ENCODE assay signal across 19 cellular contexts in the genomic region with DNA sequence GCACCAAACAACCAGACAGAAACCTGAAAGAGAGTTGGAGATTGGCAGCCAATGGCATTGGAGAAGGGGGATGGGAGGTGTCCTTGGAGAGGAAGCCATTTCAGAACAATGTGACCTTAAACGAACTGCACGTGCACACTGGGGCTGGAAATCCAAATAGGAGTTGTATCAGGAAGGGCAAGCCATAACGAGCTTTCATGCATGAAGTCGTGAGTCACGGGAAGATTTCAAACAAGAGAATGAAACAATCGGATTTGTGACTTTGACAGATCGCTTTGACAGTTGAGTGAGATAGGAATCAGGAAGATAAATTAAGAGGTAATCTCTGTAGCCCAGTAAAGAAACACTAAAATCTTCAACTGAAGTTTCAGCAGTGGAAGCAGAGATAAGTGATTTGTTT.
DNase-seq lines count a peak whose midpoint lies in the region; ATAC-seq and TF ChIP-seq lines count a peak whose summit lies in the region.
"Had no signal": no experiment of that assay in that cellular context is flagged by ENCODE, and none has a peak within 500 bp of the region (broad histone marks: within the 10 kb centered on the region; RNA-seq: fewer than 3 reads in every experiment).

No MANE protein-coding gene starts in this region.

- no peak overlapping the region for H3K4me3 ChIP-seq in PC-3 (ENCODE audit: low read length)
- H3K4me3 ChIP-seq in mammary epithelial cell (replicated peaks in 1 of 3; ENCODE audit: insufficient read depth in 1 of 3, low read depth in 2 of 3, low read length in 3 of 3), result no peak overlapping the region
- no peak overlapping the region for H3K4me3 ChIP-seq in neural cell (ENCODE audit: low read length)
- no peak overlapping the region for H3K4me3 ChIP-seq in sigmoid colon

- no peaks in the 10 kb centered on the region for H4K20me1 ChIP-seq in PC-3 (ENCODE audit: low read length)
- no peaks in the 10 kb centered on the region for H4K20me1 ChIP-seq in mammary epithelial cell (ENCODE audit: insufficient read depth, low read length)
- no peaks in the 10 kb centered on the region for H4K20me1 ChIP-seq in neural cell (ENCODE audit: insufficient read depth)

- DNase-seq in DMS53 (lab: John Stamatoyannopoulos, UW) (peak; percentile 35), DMS53 treated with DMSO at 0.1 percent for 48 hours (lab: John Stamatoyannopoulos, UW; ENCODE audit: unreplicated experiment) (no peak), PC-3 (peak; percentile 1), mammary epithelial cell (peak; percentile 13), sigmoid colon (no peak), mucosa of gallbladder (ENCODE audit: low spot score) (no peak), NAMALWA (ENCODE audit: low spot score) (no peak)
- DNase-seq: CD4-positive, alpha-beta memory T cell; DND-41; GF-D8; H7; NCI-H1092; NCI-H226; NCI-H526; NK-92 treated with Interleukin-12 subunit alpha and Interleukin-12 subunit beta, amount 100 ng/mL, for 24 hours; T-cell had no signal

- intact Hi-C loops in PC-3 (cut with micrococcal nuclease), result no loop called here
- intact Hi-C loops in mammary epithelial cell (cut with micrococcal nuclease), result no loop called here
- intact Hi-C loops in sigmoid colon (cut with DNase I), result no loop called here

- H3K4me2 ChIP-seq in PC-3 (ENCODE audit: low read length) (no peak overlapping the region), mammary epithelial cell (ENCODE audit: insufficient read depth, low read depth, low read length) (peak overlapping the region; percentile 24), neural cell (ENCODE audit: low read length) (no peak overlapping the region)
- H3K4me2 ChIP-seq: KMS-11 had no signal

- no TSS peak for BruUV-seq in PC-3 (replicated peaks; lab: Mats Ljungman, UMichigan)
- BruUV-seq in mammary epithelial cell (replicated peaks; lab: Mats Ljungman, UMichigan), result no TSS peak

- H3K27me3 ChIP-seq in PC-3 (ENCODE audit: low read length) (no peaks in the 10 kb centered on the region), mammary epithelial cell (ENCODE audit: insufficient read depth, low read length) (no peaks in the 10 kb centered on the region), neural cell (ENCODE audit: insufficient read depth, low read depth, low read length) (no peaks in the 10 kb centered on the region), sigmoid colon (no peaks in the 10 kb centered on the region)

- dilution Hi-C loops in mammary epithelial cell (cut with HindIII; ENCODE audit: low sequenced_read_pairs), result no loop called here

- H2AFZ ChIP-seq in PC-3 (ENCODE audit: low read length), result no peak overlapping the region
- peak overlapping the region; percentile 53 for H2AFZ ChIP-seq in mammary epithelial cell (ENCODE audit: low read depth, low read length)
- H2AFZ ChIP-seq in neural cell (ENCODE audit: low read depth, low read length), result no peak overlapping the region

- H3K9ac ChIP-seq in PC-3 (ENCODE audit: low read length), result no peak overlapping the region
- no peak overlapping the region for H3K9ac ChIP-seq in mammary epithelial cell (ENCODE audit: insufficient read depth, low read length)
- H3K9ac ChIP-seq in neural cell (ENCODE audit: low read length), result no peak overlapping the region
- H3K9ac ChIP-seq: KMS-11 had no signal

- TF ChIP-seq EP300 in neural cell (conservative IDR thresholded peaks at IDR 0.05; ENCODE audit: poor library complexity, severe bottlenecking), result no peak
- TF ChIP-seq EP300 in sigmoid colon (IDR thresholded peaks at IDR 0.05), result no peak

- H3K79me2 ChIP-seq in PC-3 (ENCODE audit: low read length), result no peaks in the 10 kb centered on the region
- H3K79me2 ChIP-seq in mammary epithelial cell (ENCODE audit: insufficient read depth, low read length), result no peaks in the 10 kb centered on the region
- no peaks in the 10 kb centered on the region for H3K79me2 ChIP-seq in neural cell (replicated peaks; ENCODE audit: insufficient read depth, low read length)

- H3K36me3 ChIP-seq in PC-3 (ENCODE audit: low read depth, low read length), result no peaks in the 10 kb centered on the region
- no peaks in the 10 kb centered on the region for H3K36me3 ChIP-seq in mammary epithelial cell (ENCODE audit: insufficient read depth, low read length)
- H3K36me3 ChIP-seq in neural cell (ENCODE audit: insufficient read depth, low read length), result no peaks in the 10 kb centered on the region
- H3K36me3 ChIP-seq in sigmoid colon, result no peaks in the 10 kb centered on the region

- in situ Hi-C loops in mammary epithelial cell (cut with MboI; ENCODE audit: low sequenced_read_pairs in 2 of 2), result no loop called here

- WGBS in mammary epithelial cell (ENCODE audit: low coverage, missing lambda C conversion rate), result 11% methylated on average over 7 of the region's 7 CpGs
- 67 to 78% methylated on average over 7 of the region's 7 CpGs for WGBS in sigmoid colon, 2 donors

- H3K27ac ChIP-seq in PC-3 (ENCODE audit: low read length) (no peak overlapping the region), mammary epithelial cell (ENCODE audit: insufficient read depth, low read depth, low read length) (no peak overlapping the region), neural cell (ENCODE audit: low read length) (no peak overlapping the region), sigmoid colon (no peak overlapping the region)
- H3K27ac ChIP-seq: 22Rv1, KMS-11 had no signal

- TF ChIP-seq POLR2A in sigmoid colon (IDR thresholded peaks at IDR 0.05), result no peak

- TF ChIP-seq RAD21 in neural cell (conservative IDR thresholded peaks at IDR 0.05), result no peak

- H3K9me2 ChIP-seq in PC-3 (replicated peaks; ENCODE audit: low read length), result no peaks in the 10 kb centered on the region
- H3K9me2 ChIP-seq in neural cell (ENCODE audit: insufficient read depth, low read length), result no peaks in the 10 kb centered on the region

- no peaks in the 10 kb centered on the region for H3F3A ChIP-seq in PC-3 (ENCODE audit: low read length, unreplicated experiment)
- H3F3A ChIP-seq in neural cell (ENCODE audit: insufficient read depth, low read length, poor library complexity, severe bottlenecking), result no peaks in the 10 kb centered on the region

- no peak for TF ChIP-seq CTCF in PC-3 (conservative IDR thresholded peaks at IDR 0.05; ENCODE audit: low read depth, low read length)
- TF ChIP-seq CTCF in mammary epithelial cell (conservative IDR thresholded peaks at IDR 0.05 in 1 of 2, IDR thresholded peaks at IDR 0.05 in 1 of 2; ENCODE audit: extremely low read depth in 1 of 2, insufficient read depth in 1 of 2, low read depth in 1 of 2, low read length in 2 of 2), result no peak
- no peak for TF ChIP-seq CTCF in neural cell (IDR thresholded peaks at IDR 0.05; ENCODE audit: poor library complexity, severe bottlenecking)
- no peak for TF ChIP-seq CTCF in sigmoid colon (IDR thresholded peaks at IDR 0.05)

- ATAC-seq in PC-3, result no peak
- ATAC-seq: T-cell had no signal

- H3K9me3 ChIP-seq in PC-3 (ENCODE audit: low read length) (no peaks in the 10 kb centered on the region), mammary epithelial cell (replicated peaks; ENCODE audit: insufficient read depth, low read length) (no peaks in the 10 kb centered on the region), neural cell (ENCODE audit: low read length) (no peaks in the 10 kb centered on the region), sigmoid colon (peaks cover 0 to 2% (median 0%) of the 10 kb centered on the region in 4 donors)

- peaks cover 10% of the 10 kb centered on the region for H3K4me1 ChIP-seq in PC-3 (ENCODE audit: insufficient read depth, low read length)
- H3K4me1 ChIP-seq in mammary epithelial cell (ENCODE audit: insufficient read depth, low read length), result no peaks in the 10 kb centered on the region
- H3K4me1 ChIP-seq in sigmoid colon, result no peaks in the 10 kb centered on the region

- CTCF ChIA-PET in PC-3 (lab: Charles Lee), result no interaction called here
- CTCF ChIA-PET in mammary epithelial cell (lab: Charles Lee; ENCODE audit: low non-redundant PET), result no interaction called here

- POLR2A ChIA-PET in PC-3 (lab: Charles Lee; ENCODE audit: unreplicated experiment), result no interaction called here

TF ChIP-seq in neural cell, 6 proteins besides CTCF, POLR2A, EP300 and RAD21:
- TF ChIP-seq POLR2AphosphoS5 (IDR thresholded peaks at IDR 0.05), result peak; percentile 20
- no peak for TF ChIP-seq REST (IDR thresholded peaks at IDR 0.05; ENCODE audit: borderline replicate concordance)

Comparison
In these comparisons a context has a peak if more than half of its experiments do, and no peak if none do; other contexts are left out.
1. DNase-seq: peak in DMS53 (single experiment), PC-3 (single experiment) and mammary epithelial cell (single experiment); none in DMS53 treated with DMSO at 0.1 percent for 48 hours (single experiment), sigmoid colon (single experiment), mucosa of gallbladder (single experiment) and NAMALWA (single experiment).